20 cellular contexts compared by ENCODE assay signal in genomic region chr5:43637416-43637815, GRCh38.
"Had no signal": no experiment of that assay in that cellular context is flagged by ENCODE, and none has a peak within 500 bp of the region (broad histone marks: within the 10 kb centered on the region; RNA-seq: fewer than 3 reads in every experiment).

No MANE protein-coding gene starts in this region.

- H3K27me3 ChIP-seq: heart left ventricle, left lung, pancreas, right lobe of liver, spleen, testis had no signal

- DNase-seq: effector CD4-positive, alpha-beta T cell; endodermal cell; foreskin melanocyte; heart left ventricle; hippocampal formation; islet precursor cell; left lung; mesendoderm; naive B cell; occipital lobe; pancreas; right lobe of liver; spleen; stimulated activated CD4-positive, alpha-beta T cell treated with anti-CD3 and anti-CD28 coated beads, Interleukin-15, amount 100 ng/mL, for 24 hours; stimulated activated CD4-positive, alpha-beta T cell treated with anti-CD3 and anti-CD28 coated beads, Interleukin-1b, Interleukin-23, amount 100 ng/mL, for 48 hours; stimulated activated CD4-positive, alpha-beta T cell treated with anti-CD3 and anti-CD28 coated beads, Interleukin-4, amount 100 ng/mL, for 24 hours; testis had no signal

- H3K9me3 ChIP-seq: heart left ventricle, left lung, pancreas, right lobe of liver, spleen, testis had no signal

- H3K36me3 ChIP-seq: pancreas, right lobe of liver had no signal

- H3K27ac ChIP-seq: left lung, pancreas, right lobe of liver, spleen, testis had no signal

- ATAC-seq: left lung; pancreas; stimulated activated memory B cell treated with anti-CD40 and anti-IgM and Interleukin-4, amounts not matched to agents 10 μg/mL and 1 μg/mL and 100 μg/mL, for 72 hours had no signal

- FAIRE-seq: pancreas, urothelium cell line had no signal

- H3K4me3 ChIP-seq: heart left ventricle, left lung, lung, pancreas, right lobe of liver, spleen, testis had no signal

- H3K4me1 ChIP-seq: testis had no signal
